8 cellular contexts compared by ENCODE assay signal in the genomic region with DNA sequence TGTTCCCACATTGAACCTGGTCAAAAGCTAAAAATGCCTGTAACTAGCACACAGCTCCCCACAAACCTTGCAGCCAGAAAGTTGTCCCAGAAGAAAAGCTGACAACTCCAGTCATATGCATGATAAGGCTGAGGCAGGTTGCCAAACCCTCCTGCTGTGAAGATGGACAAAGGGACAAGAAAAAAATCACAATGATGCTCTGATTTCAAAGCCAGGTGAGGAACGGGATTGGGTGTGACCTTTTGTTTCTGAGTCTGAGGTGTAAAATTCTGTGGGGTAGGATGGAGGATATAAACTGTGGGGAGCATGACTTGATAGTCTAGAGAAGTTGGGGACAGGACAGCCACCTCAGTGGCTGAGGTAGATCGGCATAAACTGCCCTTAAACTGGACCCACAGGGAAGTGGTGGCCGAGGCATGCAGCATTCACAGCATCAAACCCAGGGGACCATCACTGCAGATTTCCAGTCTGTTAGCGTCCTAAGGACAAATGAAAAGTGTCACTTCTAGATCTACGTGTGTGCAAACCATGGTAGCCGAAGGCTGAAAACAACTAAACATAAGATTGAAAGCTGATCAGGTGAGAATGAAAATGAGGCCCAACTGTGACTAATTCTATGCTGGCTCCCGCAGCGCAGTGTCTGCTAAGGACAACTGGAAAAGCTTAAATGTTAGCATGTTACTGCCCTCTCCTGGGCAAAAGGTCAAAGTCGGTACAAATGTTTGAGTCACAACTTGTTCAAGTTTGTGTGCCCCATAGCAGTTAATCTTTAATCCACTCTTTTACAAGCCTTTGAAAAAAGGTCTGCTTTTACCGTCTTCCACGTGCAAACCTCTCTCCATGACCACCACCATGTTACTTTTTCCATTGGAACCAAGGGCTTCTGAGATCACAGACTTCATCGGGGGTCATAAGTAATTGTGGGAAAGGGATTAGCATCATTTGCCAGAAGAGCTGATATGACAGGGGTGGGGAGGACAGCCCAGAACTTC. TPM values are rescaled to one million over a fixed set of nuclear protein-coding genes. Genes with fewer than 3 reads are reported as not detected.
DNase-seq lines count a peak whose midpoint lies in the region; ATAC-seq and TF ChIP-seq lines count a peak whose summit lies in the region.

No MANE protein-coding gene starts in this region.

- H3K4me1 Mint-ChIP-seq in glutamatergic neuron (ENCODE audit: low read depth, unreplicated experiment), result peaks cover 5% of the 10 kb centered on the region
- peaks cover 9% of the 10 kb centered on the region for H3K4me1 Mint-ChIP-seq in stimulated activated memory B cell treated with anti-CD40 and anti-IgM and Interleukin-4, amounts not matched to agents 10 μg/mL and 1 μg/mL and 100 μg/mL, for 72 hours

- H3K4me3 Mint-ChIP-seq in glutamatergic neuron (ENCODE audit: unreplicated experiment), result no peak overlapping the region
- H3K4me3 Mint-ChIP-seq in stimulated activated memory B cell treated with anti-CD40 and anti-IgM and Interleukin-4, amounts not matched to agents 10 μg/mL and 1 μg/mL and 100 μg/mL, for 72 hours, result no peak overlapping the region

- no peaks in the 10 kb centered on the region for H3K9me2 ChIP-seq in Karpas-422 (replicated peaks; ENCODE audit: insufficient read depth, low read length)

- no peaks in the 10 kb centered on the region for H3K36me3 Mint-ChIP-seq in glutamatergic neuron (ENCODE audit: unreplicated experiment)
- H3K36me3 Mint-ChIP-seq in stimulated activated memory B cell treated with anti-CD40 and anti-IgM and Interleukin-4, amounts not matched to agents 10 μg/mL and 1 μg/mL and 100 μg/mL, for 72 hours, result peaks cover 8% of the 10 kb centered on the region

- H3K27me3 ChIP-seq in Karpas-422 (ENCODE audit: low read length), result no peaks in the 10 kb centered on the region

- no peak overlapping the region for H3K4me2 ChIP-seq in Karpas-422 (ENCODE audit: low read depth, low read length, poor library complexity, severe bottlenecking)

- no peaks in the 10 kb centered on the region for H3K36me3 ChIP-seq in ES-I3 (ENCODE audit: insufficient read depth, low read length)
- H3K36me3 ChIP-seq in Karpas-422 (ENCODE audit: insufficient read depth, low read length), result no peaks in the 10 kb centered on the region

- no peak overlapping the region for H3K27ac Mint-ChIP-seq in glutamatergic neuron (ENCODE audit: unreplicated experiment)
- no peak overlapping the region for H3K27ac Mint-ChIP-seq in stimulated activated memory B cell treated with anti-CD40 and anti-IgM and Interleukin-4, amounts not matched to agents 10 μg/mL and 1 μg/mL and 100 μg/mL, for 72 hours

- in situ Hi-C loops in SK-MEL-5 (cut with HindIII; ENCODE audit: low pct_unique_long_range_greater_than_20kb, low sequenced_read_pairs), result no loop called here

- DNase-seq in Karpas-422 (peak; percentile 78), SK-MEL-5 (ENCODE audit: low read depth, low spot score) (peak; percentile 82), glutamatergic neuron (peak; percentile 50), middle frontal gyrus (ENCODE audit: extremely low spot score, low spot score) (no peak), coronary artery (ENCODE audit: low spot score) (no peak)

- H3K9me3 ChIP-seq in ES-I3 (ENCODE audit: control insufficient read depth, insufficient read depth, low read length) (peaks cover 3% of the 10 kb centered on the region; the same call in 1 of the 2 replicates), Karpas-422 (ENCODE audit: low read length) (no peaks in the 10 kb centered on the region)

- H3K27ac ChIP-seq in Karpas-422 (ENCODE audit: low read length) (no peak overlapping the region), coronary artery (no peak overlapping the region)

- H3K9me3 Mint-ChIP-seq in glutamatergic neuron (ENCODE audit: unreplicated experiment), result no peaks in the 10 kb centered on the region
- peaks cover 9% of the 10 kb centered on the region for H3K9me3 Mint-ChIP-seq in stimulated activated memory B cell treated with anti-CD40 and anti-IgM and Interleukin-4, amounts not matched to agents 10 μg/mL and 1 μg/mL and 100 μg/mL, for 72 hours

- ATAC-seq in GM19468 (IDR thresholded peaks at IDR 0.05; ENCODE audit: extremely low read depth, unreplicated experiment), result peak; percentile 52
- ATAC-seq in stimulated activated memory B cell treated with anti-CD40 and anti-IgM and Interleukin-4, amounts not matched to agents 10 μg/mL and 1 μg/mL and 100 μg/mL, for 72 hours, result peak; percentile 76

- H3K4me3 ChIP-seq in Karpas-422 (ENCODE audit: low read length), result no peak overlapping the region
- H3K4me3 ChIP-seq in coronary artery, result no peak overlapping the region

- H3K79me2 ChIP-seq in Karpas-422 (ENCODE audit: low read length), result no peaks in the 10 kb centered on the region

- no peaks in the 10 kb centered on the region for H4K20me1 ChIP-seq in Karpas-422 (ENCODE audit: insufficient read depth, low read depth, low read length)

- H3K4me1 ChIP-seq in ES-I3 (ENCODE audit: insufficient read depth, low read length) (peaks cover 14% of the 10 kb centered on the region), Karpas-422 (ENCODE audit: low read length) (no peaks in the 10 kb centered on the region)

- TF ChIP-seq CTCF in glutamatergic neuron (IDR thresholded peaks at IDR 0.05; ENCODE audit: partially characterized antibody, unreplicated experiment) (peak; percentile 69), coronary artery (IDR thresholded peaks at IDR 0.05) (no peak)

- H3K27me3 Mint-ChIP-seq in glutamatergic neuron (ENCODE audit: unreplicated experiment), result no peaks in the 10 kb centered on the region
- H3K27me3 Mint-ChIP-seq in stimulated activated memory B cell treated with anti-CD40 and anti-IgM and Interleukin-4, amounts not matched to agents 10 μg/mL and 1 μg/mL and 100 μg/mL, for 72 hours, result peaks cover 17% of the 10 kb centered on the region

- H2AFZ ChIP-seq in Karpas-422 (ENCODE audit: low read length), result no peak overlapping the region

- peak overlapping the region; percentile 21; the same call in 1 of the 2 replicates for H3K9ac ChIP-seq in ES-I3 (ENCODE audit: low read depth, low read length)
- H3K9ac ChIP-seq in Karpas-422 (ENCODE audit: low read length), result no peak overlapping the region

RNA-seq across cellular contexts. Expression of gene GRIN2B, which starts 39.8 kb away (rescaled TPM):
- total RNA-seq in Karpas-422 (2014; rRNA removed; shearing (Covaris generic); ENCODE audit: low replicate concordance), result 1.3 and 2.0 TPM in 2 replicates
- 6.7 and 7.2 TPM in 2 replicates for total RNA-seq in SK-MEL-5 (2014; rRNA removed; shearing (Covaris generic))
- 4.8 and 5.3 TPM in 2 replicates for polyA plus RNA-seq in SK-MEL-5 (2015; cell fraction: cytosol; rRNA removed)
- polyA plus RNA-seq in SK-MEL-5 (2015; cell fraction: nucleus; rRNA removed), result 2.1 and 4.9 TPM in 2 replicates
- total RNA-seq in glutamatergic neuron (ENCODE audit: unreplicated experiment), result 0.02 TPM

Comparison
In these comparisons a context has a peak if more than half of its experiments do, and no peak if none do; other contexts are left out.
1. DNase-seq: peak in Karpas-422 (single experiment), SK-MEL-5 (single experiment) and glutamatergic neuron (single experiment); none in middle frontal gyrus (single experiment) and coronary artery (single experiment).